Comparison of ENCODE assay signal across 9 cellular contexts in genomic region chr2:143177081-143177786, GRCh38. TPM values are rescaled to one million over a fixed set of nuclear protein-coding genes. Genes with fewer than 3 reads are reported as not detected.
DNase-seq lines count a peak whose midpoint lies in the region; ATAC-seq and TF ChIP-seq lines count a peak whose summit lies in the region.
"Had no signal": no experiment of that assay in that cellular context is flagged by ENCODE, and none has a peak within 500 bp of the region (broad histone marks: within the 10 kb centered on the region; RNA-seq: fewer than 3 reads in every experiment).

No MANE protein-coding gene starts in this region.

- no peak overlapping the region for H3K27ac ChIP-seq in OCI-LY1 (ENCODE audit: low read depth, low read length, poor library complexity, severe bottlenecking)
- H3K27ac ChIP-seq in SK-N-SH (ENCODE audit: low read depth in 2 of 2, low read length in 1 of 2) = no peak overlapping the region

- TF ChIP-seq CTCF in OCI-LY1 (IDR thresholded peaks at IDR 0.05; ENCODE audit: low read length) (no peak), SK-N-SH (IDR thresholded peaks at IDR 0.05) (no peak)

- H3K9me2 ChIP-seq in OCI-LY1 (ENCODE audit: low read depth, low read length) (no peaks in the 10 kb centered on the region), SK-N-SH (no peaks in the 10 kb centered on the region)

- no peaks in the 10 kb centered on the region for H3K9me3 ChIP-seq in OCI-LY1 (ENCODE audit: low read length)
- no peaks in the 10 kb centered on the region for H3K9me3 ChIP-seq in SK-N-SH

- H3K4me3 Mint-ChIP-seq in natural killer cell treated with Interleukin-12 subunit alpha and Interleukin-12 subunit beta and Interleukin-15 and Interleukin-18, amount 100 ng/mL, for 72 hours = peak overlapping the region; percentile 80

- no peaks in the 10 kb centered on the region for H4K20me1 ChIP-seq in OCI-LY1 (ENCODE audit: insufficient read depth, low read length)
- no peaks in the 10 kb centered on the region for H4K20me1 ChIP-seq in SK-N-SH (ENCODE audit: insufficient read depth)

- TF ChIP-seq EP300 in SK-N-SH (IDR thresholded peaks at IDR 0.05; ENCODE audit: borderline replicate concordance in 1 of 2, low read depth in 1 of 2, low read length in 1 of 2) = no peak

- H2AFZ ChIP-seq in OCI-LY1 (ENCODE audit: low read length) (no peak overlapping the region), SK-N-SH (ENCODE audit: low read depth) (no peak overlapping the region; the same call in 1 of the 2 replicates)

- no peaks in the 10 kb centered on the region for H3K27me3 ChIP-seq in OCI-LY1 (ENCODE audit: insufficient read depth, low read length)
- no peaks in the 10 kb centered on the region for H3K27me3 ChIP-seq in H7 (ENCODE audit: control insufficient read depth, insufficient read depth, low read length)
- H3K27me3 ChIP-seq in SK-N-SH (ENCODE audit: insufficient read depth) = no peaks in the 10 kb centered on the region

- POLR2A ChIA-PET in SK-N-SH (lab: Yijun Ruan, JAX) = no interaction called here

- no peak overlapping the region for H3K4me3 ChIP-seq in OCI-LY1 (ENCODE audit: low read depth, low read length, poor library complexity, severe bottlenecking)
- H3K4me3 ChIP-seq in H7 (ENCODE audit: insufficient read depth, low read depth, low read length) = no peak overlapping the region
- H3K4me3 ChIP-seq in SK-N-SH (ENCODE audit: low read depth in 2 of 2, low read length in 1 of 2) = no peak overlapping the region; a peak in 1 of 4 replicates

- H3K4me1 ChIP-seq in OCI-LY1 (ENCODE audit: insufficient read depth, low read length, severe bottlenecking) (peaks cover 13% of the 10 kb centered on the region), SK-N-SH (ENCODE audit: control insufficient read depth in 1 of 2, insufficient read depth in 2 of 2, low read depth in 1 of 2, low read length in 1 of 2) (no peaks in the 10 kb centered on the region)

- H3F3A ChIP-seq in OCI-LY1 (ENCODE audit: insufficient read depth, low read length) = no peaks in the 10 kb centered on the region
- H3F3A ChIP-seq in SK-N-SH (replicated peaks; ENCODE audit: insufficient read depth) = no peaks in the 10 kb centered on the region

- no peaks in the 10 kb centered on the region; the same call in 1 of the 2 replicates for H3K79me2 ChIP-seq in OCI-LY1 (ENCODE audit: insufficient read depth, low read length)
- H3K79me2 ChIP-seq in SK-N-SH (ENCODE audit: insufficient read depth) = no peaks in the 10 kb centered on the region

- H3K4me1 Mint-ChIP-seq in natural killer cell treated with Interleukin-12 subunit alpha and Interleukin-12 subunit beta and Interleukin-15 and Interleukin-18, amount 100 ng/mL, for 72 hours (ENCODE audit: low read depth in 2 of 2) = peaks cover 41 to 45% of the 10 kb centered on the region in 2 donors

- H3K27me3 Mint-ChIP-seq in natural killer cell treated with Interleukin-12 subunit alpha and Interleukin-12 subunit beta and Interleukin-15 and Interleukin-18, amount 100 ng/mL, for 72 hours = no peaks in the 10 kb centered on the region

- WGBS in SK-N-SH (ENCODE audit: low lambda C conversion rate) = 56% methylated on average over 5 of the region's 5 CpGs

- peak; percentile 98 for ATAC-seq in HG02588 (IDR thresholded peaks at IDR 0.05; ENCODE audit: unreplicated experiment)
- peak; percentile 59 to 82 for ATAC-seq in natural killer cell treated with Interleukin-12 subunit alpha and Interleukin-12 subunit beta and Interleukin-15 and Interleukin-18, amount 100 ng/mL, for 72 hours

- H3K9me3 Mint-ChIP-seq in natural killer cell treated with Interleukin-12 subunit alpha and Interleukin-12 subunit beta and Interleukin-15 and Interleukin-18, amount 100 ng/mL, for 72 hours = peaks cover 3% of the 10 kb centered on the region

- TF ChIP-seq RAD21 in SK-N-SH (IDR thresholded peaks at IDR 0.05; ENCODE audit: low read length) = no peak

- peaks cover 42% of the 10 kb centered on the region for H3K36me3 ChIP-seq in OCI-LY1 (ENCODE audit: insufficient read depth, low read length)
- H3K36me3 ChIP-seq in H7 (replicated peaks; ENCODE audit: control insufficient read depth, insufficient read depth, low read length) = no peaks in the 10 kb centered on the region
- H3K36me3 ChIP-seq in SK-N-SH (replicated peaks in 1 of 2; ENCODE audit: control insufficient read depth in 1 of 2, insufficient read depth in 2 of 2, low read length in 1 of 2) = no peaks in the 10 kb centered on the region

- DNase-seq in NCI-H1436 treated with DMSO at 0.1 percent for 48 hours (lab: John Stamatoyannopoulos, UW) (peak; percentile 8), NCI-H1436 (lab: John Stamatoyannopoulos, UW) (no peak), H7 (no peak), SK-N-SH (no peak), amygdala (lab: John Stamatoyannopoulos, UW) (no peak)
- DNase-seq in natural killer cell treated with Interleukin-12 subunit alpha and Interleukin-12 subunit beta and Interleukin-15 and Interleukin-18, amount 100 ng/mL, for 72 hours (ENCODE audit: low spot score) = no peak

- H3K27ac Mint-ChIP-seq in natural killer cell treated with Interleukin-12 subunit alpha and Interleukin-12 subunit beta and Interleukin-15 and Interleukin-18, amount 100 ng/mL, for 72 hours = peak overlapping the region; percentile 84 to 85

- H3K9ac ChIP-seq in OCI-LY1 (ENCODE audit: low read length) (no peak overlapping the region), SK-N-SH (no peak overlapping the region)

- H3K4me2 ChIP-seq in OCI-LY1 (ENCODE audit: low read length) (peak overlapping the region; percentile 6; the same call in 1 of the 2 replicates), SK-N-SH (no peak overlapping the region)

- CTCF ChIA-PET in SK-N-SH (lab: Yijun Ruan, JAX) = no interaction called here

- H3K36me3 Mint-ChIP-seq in natural killer cell treated with Interleukin-12 subunit alpha and Interleukin-12 subunit beta and Interleukin-15 and Interleukin-18, amount 100 ng/mL, for 72 hours = peaks cover 13% of the 10 kb centered on the region

TF ChIP-seq in SK-N-SH, 30 proteins besides CTCF, POLR2A, EP300 and RAD21 (continues in another document):
- no peak for TF ChIP-seq FOXJ3 (CRISPR knock-in tag; IDR thresholded peaks at IDR 0.05)
- no peak for TF ChIP-seq MAX (IDR thresholded peaks at IDR 0.05; ENCODE audit: low read depth)
- no peak for TF ChIP-seq FOSL2 (IDR thresholded peaks at IDR 0.05; ENCODE audit: borderline replicate concordance, low read depth)
- no peak for TF ChIP-seq PBX3 (IDR thresholded peaks at IDR 0.05)
- TF ChIP-seq GATA2 (CRISPR knock-in tag; IDR thresholded peaks at IDR 0.05) = no peak
- TF ChIP-seq RCOR1 (IDR thresholded peaks at IDR 0.05; ENCODE audit: low read length) = no peak
- no peak for TF ChIP-seq SIN3A (IDR thresholded peaks at IDR 0.05; ENCODE audit: borderline replicate concordance, low read depth, low read length)
- TF ChIP-seq IRF3 (IDR thresholded peaks at IDR 0.05; ENCODE audit: low read depth, low read length) = no peak
- TF ChIP-seq NRF1 (IDR thresholded peaks at IDR 0.05; ENCODE audit: low read depth, low read length) = no peak
- TF ChIP-seq RFX5 (IDR thresholded peaks at IDR 0.05; ENCODE audit: low read length) = no peak
- no peak for TF ChIP-seq EZH2phosphoT487 (IDR thresholded peaks at IDR 0.05; ENCODE audit: borderline replicate concordance, low read depth)
- TF ChIP-seq MEF2A (IDR thresholded peaks at IDR 0.05; ENCODE audit: borderline replicate concordance, low read depth) = no peak

RNA-seq across cellular contexts. Expression of gene ARHGAP15, which starts 48.0 kb away (rescaled TPM):
- total RNA-seq in natural killer cell treated with Interleukin-12 subunit alpha and Interleukin-12 subunit beta and Interleukin-15 and Interleukin-18, amount 100 ng/mL, for 72 hours = 100 to 1,000 TPM in 1 of 2 donors, 10 to 100 TPM in 1; 80.6 to 133 TPM
- total RNA-seq in H7 (2014; rRNA removed; shearing (Covaris generic)) = not detected in 2 replicates
- not detected in 2 replicates for polyA plus RNA-seq in SK-N-SH (2012; rRNA removed)
- 0.01 TPM in 1 of 2 replicates, not detected in the other for polyA plus RNA-seq in SK-N-SH (2012; cell fraction: cytosol; rRNA removed)
- not detected in 2 replicates for polyA plus RNA-seq in SK-N-SH (2012; cell fraction: nucleus; rRNA removed)
- polyA plus RNA-seq: keratinocyte had no signal

Comparison
In these comparisons a context has a peak if more than half of its experiments do, and no peak if none do; other contexts are left out.
1. RNA of gene ARHGAP15, which starts 48.0 kb away (total RNA-seq): 80.6 to 133 TPM in natural killer cell treated with Interleukin-12 subunit alpha and Interleukin-12 subunit beta and Interleukin-15 and Interleukin-18, amount 100 ng/mL, for 72 hours; not detected in H7; every median in the first group is over 10 times any median in the second.